Comparison of ENCODE assay signal across 15 cellular contexts in genomic region chr1:6086762-6087401, GRCh38.
"Had no signal": no experiment of that assay in that cellular context is flagged by ENCODE, and none has a peak within 500 bp of the region (broad histone marks: within the 10 kb centered on the region; RNA-seq: fewer than 3 reads in every experiment).

No MANE protein-coding gene starts in this region.

- H3K27me3 Mint-ChIP-seq: activated CD4-positive, alpha-beta memory T cell treated with anti-CD3 and anti-CD28 coated beads for 36 hours; T-cell had no signal

- H3K9me3 Mint-ChIP-seq: activated CD4-positive, alpha-beta memory T cell treated with anti-CD3 and anti-CD28 coated beads for 36 hours; activated naive CD4-positive, alpha-beta T cell treated with anti-CD3 and anti-CD28 coated beads for 36 hours; activated T-helper 1 cell treated with anti-CD3 and anti-CD28 coated beads, Interleukin-12 subunit alpha, Interleukin-12 subunit beta, Interleukin-2, Interleukin-4 antibody, amounts not matched to agents 30 ng/mL and 10 ng/mL and 1 ng/mL, durations not matched to agents 14 hours and 24 hours and 36 hours; nephron progenitor cell; T-cell had no signal

- H3K4me1 Mint-ChIP-seq: T-cell had no signal

- ATAC-seq: body of pancreas, sciatic nerve, T-cell had no signal

- H3K27ac Mint-ChIP-seq: activated CD4-positive, alpha-beta memory T cell treated with anti-CD3 and anti-CD28 coated beads for 36 hours; activated naive CD4-positive, alpha-beta T cell treated with anti-CD3 and anti-CD28 coated beads for 36 hours; activated T-helper 1 cell treated with anti-CD3 and anti-CD28 coated beads, Interleukin-12 subunit alpha, Interleukin-12 subunit beta, Interleukin-2, Interleukin-4 antibody, amounts not matched to agents 30 ng/mL and 10 ng/mL and 1 ng/mL, durations not matched to agents 14 hours and 24 hours and 36 hours; nephron progenitor cell; T-cell had no signal

- DNase-seq: activated CD4-positive, alpha-beta memory T cell treated with anti-CD3 and anti-CD28 coated beads for 36 hours; activated CD4-positive, alpha-beta T cell treated with anti-CD3 and anti-CD28 coated beads for 1 hour; activated CD8-positive, alpha-beta memory T cell treated with anti-CD3 and anti-CD28 coated beads, Interleukin-2, amount 50 U/mL, for 48 hours; activated naive CD4-positive, alpha-beta T cell treated with anti-CD3 and anti-CD28 coated beads for 36 hours; amniotic stem cell; body of pancreas; central memory CD4-positive, alpha-beta T cell; cortex of kidney; effector CD8-positive, alpha-beta T cell; kidney glomerular epithelial cell; nephron progenitor cell; T-cell; thyroid gland had no signal

- H3K4me3 Mint-ChIP-seq: activated CD4-positive, alpha-beta memory T cell treated with anti-CD3 and anti-CD28 coated beads for 36 hours; activated naive CD4-positive, alpha-beta T cell treated with anti-CD3 and anti-CD28 coated beads for 36 hours; activated T-helper 1 cell treated with anti-CD3 and anti-CD28 coated beads, Interleukin-12 subunit alpha, Interleukin-12 subunit beta, Interleukin-2, Interleukin-4 antibody, amounts not matched to agents 30 ng/mL and 10 ng/mL and 1 ng/mL, durations not matched to agents 14 hours and 24 hours and 36 hours; nephron progenitor cell; T-cell had no signal
